24 cellular contexts compared by ENCODE assay signal in the genomic region with DNA sequence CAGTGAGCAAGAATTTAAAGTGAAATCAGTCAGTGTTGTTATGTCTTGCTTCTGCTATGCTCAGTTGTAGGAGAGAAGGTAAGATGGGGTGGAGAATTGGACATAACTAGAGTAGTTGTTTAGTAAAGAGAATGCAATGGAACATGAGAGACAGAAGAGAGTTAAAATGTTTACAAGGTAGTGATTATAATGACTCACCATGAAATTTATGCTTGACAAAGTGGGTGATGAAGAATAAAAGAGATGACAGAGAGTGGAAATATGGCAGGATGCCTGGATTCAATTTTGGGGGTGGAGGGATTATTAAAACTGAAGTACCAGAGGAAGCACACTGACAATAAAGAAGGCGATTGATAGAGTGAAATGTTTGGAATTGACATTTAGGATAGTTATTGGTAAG. TPM values are rescaled to one million over a fixed set of nuclear protein-coding genes. Genes with fewer than 3 reads are reported as not detected.
DNase-seq lines count a peak whose midpoint lies in the region; ATAC-seq and TF ChIP-seq lines count a peak whose summit lies in the region.
"Had no signal": no experiment of that assay in that cellular context is flagged by ENCODE, and none has a peak within 500 bp of the region (broad histone marks: within the 10 kb centered on the region; RNA-seq: fewer than 3 reads in every experiment).

No MANE protein-coding gene starts in this region.

- H3K27me3 Mint-ChIP-seq in nephron progenitor cell (ENCODE audit: low read depth, poor library complexity): no peaks in the 10 kb centered on the region
- H3K27me3 Mint-ChIP-seq: activated CD8-positive, alpha-beta T cell treated with anti-CD3 and anti-CD28 coated beads for 36 hours; activated T-cell treated with anti-CD3 and anti-CD28 coated beads, Interleukin-2, amount 50 U/mL, for 24 hours had no signal

- H3K4me1 Mint-ChIP-seq in nephron progenitor cell: no peaks in the 10 kb centered on the region

- no peak for ATAC-seq in HG02588 (IDR thresholded peaks at IDR 0.05; ENCODE audit: unreplicated experiment)
- ATAC-seq: activated CD8-positive, alpha-beta T cell treated with anti-CD3 and anti-CD28 coated beads for 36 hours; left lobe of liver; psoas muscle had no signal

- H3K36me3 Mint-ChIP-seq in nephron progenitor cell (ENCODE audit: low read depth): no peaks in the 10 kb centered on the region
- H3K36me3 Mint-ChIP-seq: neural progenitor cell had no signal

- no peaks in the 10 kb centered on the region for H3K9me3 Mint-ChIP-seq in nephron progenitor cell
- H3K9me3 Mint-ChIP-seq: activated CD8-positive, alpha-beta T cell treated with anti-CD3 and anti-CD28 coated beads for 36 hours; activated T-cell treated with anti-CD3 and anti-CD28 coated beads, Interleukin-2, amount 50 U/mL, for 24 hours; neural progenitor cell had no signal

- TF ChIP-seq CTCF in foreskin fibroblast (IDR thresholded peaks at IDR 0.05; ENCODE audit: low read depth, low read length) (no peak), nephron progenitor cell (IDR thresholded peaks at IDR 0.05) (no peak)

- no peak overlapping the region for H3K4me3 ChIP-seq in foreskin fibroblast (ENCODE audit: low read depth in 1 of 2, low read length in 2 of 2)
- H3K4me3 ChIP-seq: BLaER1 treated with 17β-estradiol and CSF1 and Interleukin-3, amounts not matched to agents 10 nM and 100 nM; esophagus muscularis mucosa; neural progenitor cell; psoas muscle; uterus had no signal

- DNase-seq in NCI-H1417 (lab: John Stamatoyannopoulos, UW): peak in 2 of 3 experiments; percentile 15 to 66
- DNase-seq in NCI-H1417 treated with DMSO at 0.1 percent for 48 hours (lab: John Stamatoyannopoulos, UW): no peak
- peak; percentile 75 for DNase-seq in M059J (ENCODE audit: low read depth)
- DNase-seq in NCI-H69 (lab: John Stamatoyannopoulos, UW): peak; percentile 71
- DNase-seq in foreskin fibroblast: peak; percentile 47 to 72
- DNase-seq in midbrain (lab: John Stamatoyannopoulos, UW): no peak
- DNase-seq in nephron progenitor cell: no peak
- DNase-seq: 8988T; activated CD4-positive, CD25-positive, alpha-beta regulatory T cell; activated CD8-positive, alpha-beta T cell treated with anti-CD3 and anti-CD28 coated beads for 36 hours; activated naive CD4-positive, alpha-beta T cell treated with anti-CD3 and anti-CD28 coated beads for 36 hours; activated T-cell treated with anti-CD3 and anti-CD28 coated beads, Interleukin-2, amount 50 U/mL, for 24 hours; glutamatergic neuron; Karpas-422; psoas muscle; stimulated activated CD4-positive, alpha-beta T cell treated with anti-CD3 and anti-CD28 coated beads, Interleukin-12 subunit alpha, Interleukin-12 subunit beta, amount 100 ng/mL, for 4 hours; stimulated activated CD8-positive, alpha-beta memory T cell treated with anti-CD3 and anti-CD28 coated beads, Interleukin-4, amount 100 ng/mL, for 48 hours; T1000; uterus had no signal

- H3K4me3 Mint-ChIP-seq in nephron progenitor cell: no peak overlapping the region
- H3K4me3 Mint-ChIP-seq: activated CD8-positive, alpha-beta T cell treated with anti-CD3 and anti-CD28 coated beads for 36 hours; activated naive CD4-positive, alpha-beta T cell treated with anti-CD3 and anti-CD28 coated beads for 36 hours; activated T-cell treated with anti-CD3 and anti-CD28 coated beads, Interleukin-2, amount 50 U/mL, for 24 hours; neural progenitor cell had no signal

- H3K27ac Mint-ChIP-seq in nephron progenitor cell: no peak overlapping the region
- H3K27ac Mint-ChIP-seq: activated CD8-positive, alpha-beta T cell treated with anti-CD3 and anti-CD28 coated beads for 36 hours; activated naive CD4-positive, alpha-beta T cell treated with anti-CD3 and anti-CD28 coated beads for 36 hours; activated T-cell treated with anti-CD3 and anti-CD28 coated beads, Interleukin-2, amount 50 U/mL, for 24 hours; neural progenitor cell had no signal

RNA-seq across cellular contexts. Expression of a gene that starts 10.6 kb away (rescaled TPM):
- 14.0 and 18.0 TPM in 2 replicates for total RNA-seq in M059J (2014; rRNA removed; shearing (Covaris generic))
- total RNA-seq: activated CD8-positive, alpha-beta T cell treated with anti-CD3 and anti-CD28 coated beads for 36 hours; activated naive CD4-positive, alpha-beta T cell treated with anti-CD3 and anti-CD28 coated beads for 36 hours; left lobe of liver had no signal

Comparison
In these comparisons a context has a peak if more than half of its experiments do, and no peak if none do; other contexts are left out.
1. DNase-seq: peak in NCI-H1417 (2 of 3), M059J (single experiment), NCI-H69 (single experiment) and foreskin fibroblast (2 of 2); none in NCI-H1417 treated with DMSO at 0.1 percent for 48 hours (single experiment), midbrain (single experiment) and nephron progenitor cell (single experiment).